In the genomic region with DNA sequence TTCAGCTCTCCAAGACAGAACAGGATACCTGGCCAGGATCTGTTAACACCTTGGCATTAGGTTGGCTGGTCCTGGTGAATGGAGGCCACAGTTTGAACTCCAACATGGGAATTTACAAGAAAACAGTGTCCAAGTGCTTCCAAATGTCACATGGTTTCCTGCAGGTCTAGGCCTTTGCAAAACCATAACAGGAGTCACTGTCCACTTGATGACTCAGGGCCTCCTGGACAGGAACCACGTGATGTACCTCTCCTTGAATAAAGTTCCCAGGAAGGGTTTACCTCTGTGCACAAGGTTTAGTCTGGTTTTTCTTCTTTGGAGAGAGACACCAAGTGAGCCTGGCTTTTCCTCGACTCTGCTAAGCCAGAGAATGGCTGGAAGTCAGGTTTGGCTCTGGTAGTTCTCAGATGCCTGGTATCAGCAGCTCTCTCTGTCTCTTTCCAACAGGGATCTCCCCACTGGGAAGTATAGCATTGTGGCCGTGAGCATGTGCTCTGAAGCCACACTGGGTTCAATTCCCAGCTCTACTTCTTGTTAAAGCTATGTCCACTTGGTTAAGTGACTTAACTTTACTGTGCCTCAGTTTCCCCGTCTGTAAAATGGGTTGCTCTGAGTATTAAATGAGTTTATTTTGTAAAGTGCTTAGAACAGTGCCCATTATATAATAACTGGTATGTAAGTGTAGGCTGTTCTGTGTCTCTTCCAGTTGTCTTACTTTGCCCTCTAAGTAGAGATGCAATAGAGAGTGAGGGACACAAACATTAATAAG, we compare ENCODE assay signal across 1 cellular context.
A peak's percentile ranks its signal among the peaks of the same experiment; 100 is the strongest.
TF ChIP-seq lines count a peak whose summit lies in the region.

No MANE protein-coding gene starts in this region.

TF ChIP-seq in K562, 482 proteins besides CTCF, POLR2A, EP300 and RAD21 (continued from another document and continues in another):
- TF ChIP-seq, protein P1, sequence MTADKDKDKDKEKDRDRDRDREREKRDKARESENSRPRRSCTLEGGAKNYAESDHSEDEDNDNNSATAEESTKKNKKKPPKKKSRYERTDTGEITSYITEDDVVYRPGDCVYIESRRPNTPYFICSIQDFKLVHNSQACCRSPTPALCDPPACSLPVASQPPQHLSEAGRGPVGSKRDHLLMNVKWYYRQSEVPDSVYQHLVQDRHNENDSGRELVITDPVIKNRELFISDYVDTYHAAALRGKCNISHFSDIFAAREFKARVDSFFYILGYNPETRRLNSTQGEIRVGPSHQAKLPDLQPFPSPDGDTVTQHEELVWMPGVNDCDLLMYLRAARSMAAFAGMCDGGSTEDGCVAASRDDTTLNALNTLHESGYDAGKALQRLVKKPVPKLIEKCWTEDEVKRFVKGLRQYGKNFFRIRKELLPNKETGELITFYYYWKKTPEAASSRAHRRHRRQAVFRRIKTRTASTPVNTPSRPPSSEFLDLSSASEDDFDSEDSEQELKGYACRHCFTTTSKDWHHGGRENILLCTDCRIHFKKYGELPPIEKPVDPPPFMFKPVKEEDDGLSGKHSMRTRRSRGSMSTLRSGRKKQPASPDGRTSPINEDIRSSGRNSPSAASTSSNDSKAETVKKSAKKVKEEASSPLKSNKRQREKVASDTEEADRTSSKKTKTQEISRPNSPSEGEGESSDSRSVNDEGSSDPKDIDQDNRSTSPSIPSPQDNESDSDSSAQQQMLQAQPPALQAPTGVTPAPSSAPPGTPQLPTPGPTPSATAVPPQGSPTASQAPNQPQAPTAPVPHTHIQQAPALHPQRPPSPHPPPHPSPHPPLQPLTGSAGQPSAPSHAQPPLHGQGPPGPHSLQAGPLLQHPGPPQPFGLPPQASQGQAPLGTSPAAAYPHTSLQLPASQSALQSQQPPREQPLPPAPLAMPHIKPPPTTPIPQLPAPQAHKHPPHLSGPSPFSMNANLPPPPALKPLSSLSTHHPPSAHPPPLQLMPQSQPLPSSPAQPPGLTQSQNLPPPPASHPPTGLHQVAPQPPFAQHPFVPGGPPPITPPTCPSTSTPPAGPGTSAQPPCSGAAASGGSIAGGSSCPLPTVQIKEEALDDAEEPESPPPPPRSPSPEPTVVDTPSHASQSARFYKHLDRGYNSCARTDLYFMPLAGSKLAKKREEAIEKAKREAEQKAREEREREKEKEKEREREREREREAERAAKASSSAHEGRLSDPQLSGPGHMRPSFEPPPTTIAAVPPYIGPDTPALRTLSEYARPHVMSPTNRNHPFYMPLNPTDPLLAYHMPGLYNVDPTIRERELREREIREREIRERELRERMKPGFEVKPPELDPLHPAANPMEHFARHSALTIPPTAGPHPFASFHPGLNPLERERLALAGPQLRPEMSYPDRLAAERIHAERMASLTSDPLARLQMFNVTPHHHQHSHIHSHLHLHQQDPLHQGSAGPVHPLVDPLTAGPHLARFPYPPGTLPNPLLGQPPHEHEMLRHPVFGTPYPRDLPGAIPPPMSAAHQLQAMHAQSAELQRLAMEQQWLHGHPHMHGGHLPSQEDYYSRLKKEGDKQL (CRISPR knock-in tag; IDR thresholded peaks at IDR 0.05; ENCODE audit: borderline replicate concordance) = no peak
- TF ChIP-seq MGA (IDR thresholded peaks at IDR 0.05) = peak; percentile 51
- TF ChIP-seq, protein P2, sequence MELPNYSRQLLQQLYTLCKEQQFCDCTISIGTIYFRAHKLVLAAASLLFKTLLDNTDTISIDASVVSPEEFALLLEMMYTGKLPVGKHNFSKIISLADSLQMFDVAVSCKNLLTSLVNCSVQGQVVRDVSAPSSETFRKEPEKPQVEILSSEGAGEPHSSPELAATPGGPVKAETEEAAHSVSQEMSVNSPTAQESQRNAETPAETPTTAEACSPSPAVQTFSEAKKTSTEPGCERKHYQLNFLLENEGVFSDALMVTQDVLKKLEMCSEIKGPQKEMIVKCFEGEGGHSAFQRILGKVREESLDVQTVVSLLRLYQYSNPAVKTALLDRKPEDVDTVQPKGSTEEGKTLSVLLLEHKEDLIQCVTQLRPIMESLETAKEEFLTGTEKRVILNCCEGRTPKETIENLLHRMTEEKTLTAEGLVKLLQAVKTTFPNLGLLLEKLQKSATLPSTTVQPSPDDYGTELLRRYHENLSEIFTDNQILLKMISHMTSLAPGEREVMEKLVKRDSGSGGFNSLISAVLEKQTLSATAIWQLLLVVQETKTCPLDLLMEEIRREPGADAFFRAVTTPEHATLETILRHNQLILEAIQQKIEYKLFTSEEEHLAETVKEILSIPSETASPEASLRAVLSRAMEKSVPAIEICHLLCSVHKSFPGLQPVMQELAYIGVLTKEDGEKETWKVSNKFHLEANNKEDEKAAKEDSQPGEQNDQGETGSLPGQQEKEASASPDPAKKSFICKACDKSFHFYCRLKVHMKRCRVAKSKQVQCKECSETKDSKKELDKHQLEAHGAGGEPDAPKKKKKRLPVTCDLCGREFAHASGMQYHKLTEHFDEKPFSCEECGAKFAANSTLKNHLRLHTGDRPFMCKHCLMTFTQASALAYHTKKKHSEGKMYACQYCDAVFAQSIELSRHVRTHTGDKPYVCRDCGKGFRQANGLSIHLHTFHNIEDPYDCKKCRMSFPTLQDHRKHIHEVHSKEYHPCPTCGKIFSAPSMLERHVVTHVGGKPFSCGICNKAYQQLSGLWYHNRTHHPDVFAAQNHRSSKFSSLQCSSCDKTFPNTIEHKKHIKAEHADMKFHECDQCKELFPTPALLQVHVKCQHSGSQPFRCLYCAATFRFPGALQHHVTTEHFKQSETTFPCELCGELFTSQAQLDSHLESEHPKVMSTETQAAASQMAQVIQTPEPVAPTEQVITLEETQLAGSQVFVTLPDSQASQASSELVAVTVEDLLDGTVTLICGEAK (IDR thresholded peaks at IDR 0.05) = no peak
- TF ChIP-seq, protein P2 (CRISPR knock-in tag; IDR thresholded peaks at IDR 0.05) = no peak
- TF ChIP-seq, protein P3, sequence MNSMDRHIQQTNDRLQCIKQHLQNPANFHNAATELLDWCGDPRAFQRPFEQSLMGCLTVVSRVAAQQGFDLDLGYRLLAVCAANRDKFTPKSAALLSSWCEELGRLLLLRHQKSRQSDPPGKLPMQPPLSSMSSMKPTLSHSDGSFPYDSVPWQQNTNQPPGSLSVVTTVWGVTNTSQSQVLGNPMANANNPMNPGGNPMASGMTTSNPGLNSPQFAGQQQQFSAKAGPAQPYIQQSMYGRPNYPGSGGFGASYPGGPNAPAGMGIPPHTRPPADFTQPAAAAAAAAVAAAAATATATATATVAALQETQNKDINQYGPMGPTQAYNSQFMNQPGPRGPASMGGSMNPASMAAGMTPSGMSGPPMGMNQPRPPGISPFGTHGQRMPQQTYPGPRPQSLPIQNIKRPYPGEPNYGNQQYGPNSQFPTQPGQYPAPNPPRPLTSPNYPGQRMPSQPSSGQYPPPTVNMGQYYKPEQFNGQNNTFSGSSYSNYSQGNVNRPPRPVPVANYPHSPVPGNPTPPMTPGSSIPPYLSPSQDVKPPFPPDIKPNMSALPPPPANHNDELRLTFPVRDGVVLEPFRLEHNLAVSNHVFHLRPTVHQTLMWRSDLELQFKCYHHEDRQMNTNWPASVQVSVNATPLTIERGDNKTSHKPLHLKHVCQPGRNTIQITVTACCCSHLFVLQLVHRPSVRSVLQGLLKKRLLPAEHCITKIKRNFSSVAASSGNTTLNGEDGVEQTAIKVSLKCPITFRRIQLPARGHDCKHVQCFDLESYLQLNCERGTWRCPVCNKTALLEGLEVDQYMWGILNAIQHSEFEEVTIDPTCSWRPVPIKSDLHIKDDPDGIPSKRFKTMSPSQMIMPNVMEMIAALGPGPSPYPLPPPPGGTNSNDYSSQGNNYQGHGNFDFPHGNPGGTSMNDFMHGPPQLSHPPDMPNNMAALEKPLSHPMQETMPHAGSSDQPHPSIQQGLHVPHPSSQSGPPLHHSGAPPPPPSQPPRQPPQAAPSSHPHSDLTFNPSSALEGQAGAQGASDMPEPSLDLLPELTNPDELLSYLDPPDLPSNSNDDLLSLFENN (IDR thresholded peaks at IDR 0.05; ENCODE audit: low read depth in 2 of 2, low read length in 2 of 2) = no peak
- no peak for TF ChIP-seq POLR2G (IDR thresholded peaks at IDR 0.05; ENCODE audit: low read depth, low read length)
- TF ChIP-seq RBM25 (IDR thresholded peaks at IDR 0.05; ENCODE audit: low read depth, low read length, severe bottlenecking) = peak; percentile 64
- TF ChIP-seq U2AF2 (optimal IDR thresholded peaks at IDR 0.05; ENCODE audit: low read depth, low read length) = no peak
